ENCODE assay signal across 2 cellular contexts in the genomic region with DNA sequence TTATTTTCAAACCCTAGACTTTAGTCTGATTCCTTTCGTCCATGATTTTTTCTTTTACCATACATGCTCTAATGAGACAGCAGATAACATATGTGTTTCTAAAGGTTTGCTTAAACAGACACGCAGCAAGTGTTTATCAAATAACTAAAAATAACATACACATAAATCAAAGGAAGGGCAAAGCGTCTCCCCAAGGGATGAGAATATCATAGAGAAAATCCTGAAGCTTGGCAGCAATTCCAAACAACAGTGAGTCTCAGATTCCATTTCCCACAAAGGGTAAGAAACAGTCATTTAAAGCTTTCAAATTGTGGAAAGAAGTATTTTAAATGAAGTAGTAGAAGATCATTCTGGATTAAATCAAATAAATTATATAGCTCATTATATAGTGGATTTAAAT.
TF ChIP-seq lines count a peak whose summit lies in the region.

No MANE protein-coding gene starts in this region.

TF ChIP-seq in IMR-90, 13 proteins besides CTCF, POLR2A, EP300 and RAD21 (continued from another document):
- TF ChIP-seq MAFK (IDR thresholded peaks at IDR 0.05; ENCODE audit: low read depth, low read length) (no peak), CHD1 (IDR thresholded peaks at IDR 0.05; ENCODE audit: low read depth, low read length) (no peak), USF2 (IDR thresholded peaks at IDR 0.05; ENCODE audit: low read depth, low read length) (no peak), MXI1 (IDR thresholded peaks at IDR 0.05; ENCODE audit: borderline replicate concordance, low read depth, low read length) (no peak), SMC3 (IDR thresholded peaks at IDR 0.05; ENCODE audit: low read depth, low read length) (no peak)

TF ChIP-seq in neural cell, 6 proteins besides CTCF, POLR2A, EP300 and RAD21 (continued from another document):
- TF ChIP-seq REST (IDR thresholded peaks at IDR 0.05; ENCODE audit: borderline replicate concordance) (no peak), SMC3 (conservative IDR thresholded peaks at IDR 0.05; ENCODE audit: poor library complexity) (no peak), EZH2 (IDR thresholded peaks at IDR 0.05; ENCODE audit: borderline replicate concordance, insufficient read depth, low read length, poor library complexity, severe bottlenecking) (no peak)
